In genomic region chr17:15944720-15945492, GRCh38 we compare ENCODE assay signal across 8 cellular contexts. TPM values are rescaled to one million over a fixed set of nuclear protein-coding genes. Genes with fewer than 3 reads are reported as not detected.
A peak's percentile ranks its signal among the peaks of the same experiment; 100 is the strongest.
DNase-seq lines count a peak whose midpoint lies in the region; ATAC-seq, FAIRE-seq and TF ChIP-seq lines count a peak whose summit lies in the region.

Gene ADORA2B (plus strand): TSS chr17:15945130. CDS start chr17:15945249, 119 bp downstream.

- 2% methylated on average over 58 of the region's 90 CpGs for WGBS in GM12878 (ENCODE audit: insufficient coverage, insufficient replicate concordance, low lambda C conversion rate, missing lambda C conversion rate)

- H3K4me3 ChIP-seq in SU-DHL-6 (ENCODE audit: insufficient read depth, low read length, poor library complexity, severe bottlenecking) (peak within 1 kb of the TSS; percentile 54), GM12878 (peak within 1 kb of the TSS; percentile 32; the same call in 1 of the 2 replicates)

- no peaks in the 10 kb centered on the region for H3K4me1 ChIP-seq in GM12878 (ENCODE audit: control insufficient read depth, insufficient read depth, low read length)

- no peaks in the 10 kb centered on the region for H4K20me1 ChIP-seq in SU-DHL-6 (ENCODE audit: low read depth, low read length)
- H4K20me1 ChIP-seq in GM12878 (ENCODE audit: control insufficient read depth, insufficient read depth): no peaks in the 10 kb centered on the region

- RAD21 ChIA-PET in GM12878 (lab: Charles Lee; ENCODE audit: unreplicated experiment): interaction anchor here (1.4 kb wide), 2 partner anchors 53 to 54 kb away, joined by 3 to 4 read pairs; partner anchors contain the start of gene ZSWIM7

- H3K4me2 ChIP-seq in SU-DHL-6 (ENCODE audit: low read depth, low read length, poor library complexity, severe bottlenecking) (peak within 1 kb of the TSS; percentile 68), GM12878 (ENCODE audit: control insufficient read depth, insufficient read depth) (peak within 1 kb of the TSS; percentile 79)

- FAIRE-seq in GM12878 (lab: Jason Lieb, UNC): no peak

- no TSS peak for BruUV-seq in GM12878 (replicated peaks; lab: Mats Ljungman, UMichigan)

- H3K27me3 ChIP-seq in SU-DHL-6 (ENCODE audit: low read length) (no peaks in the 10 kb centered on the region), GM12878 (replicated peaks in 1 of 2; ENCODE audit: control insufficient read depth in 2 of 2, insufficient read depth in 2 of 2, low read length in 1 of 2) (peaks cover 7 to 17% of the 10 kb centered on the region in 2 experiments)

- peak within 1 kb of the TSS; percentile 96 for H2AFZ ChIP-seq in SU-DHL-6 (ENCODE audit: low read depth, low read length, severe bottlenecking)
- H2AFZ ChIP-seq in GM12878 (ENCODE audit: control insufficient read depth, low read depth, low read length): peak within 1 kb of the TSS; percentile 61

- H3K27ac ChIP-seq in SU-DHL-6 (ENCODE audit: low read depth, low read length) (no peak within 1 kb of the TSS), GM12878 (ENCODE audit: control insufficient read depth, insufficient read depth) (no peak within 1 kb of the TSS)

- ATAC-seq in GM12878 (peak; percentile 77), sciatic nerve (peak; percentile 80)

- H3K36me3 ChIP-seq in SU-DHL-6 (ENCODE audit: low read length) (no peaks in the 10 kb centered on the region), GM12878 (ENCODE audit: control insufficient read depth in 2 of 2, insufficient read depth in 2 of 2, low read length in 1 of 2) (no peaks in the 10 kb centered on the region)

- peak within 1 kb of the TSS; percentile 54 for H3K9ac ChIP-seq in SU-DHL-6 (ENCODE audit: low read length)
- H3K9ac ChIP-seq in GM12878 (ENCODE audit: control insufficient read depth, insufficient read depth, low read length): no peak within 1 kb of the TSS; the same call in 1 of the 2 replicates

- TF ChIP-seq RAD21 in GM12878 (IDR thresholded peaks at IDR 0.05; ENCODE audit: insufficient read depth, low read depth, low read length): peak; percentile 28; the same call in 1 of the 2 replicates

- intact Hi-C loops in GM12878 (cut with micrococcal nuclease; ENCODE audit: unreplicated experiment) (loop anchor here (1.0 kb wide), 1 partner anchor 53 kb away; no protein-coding TSS in a partner anchor), sciatic nerve (cut with DNase I) (no loop called here)

- DNase-seq in NCI-H524 (lab: John Stamatoyannopoulos, UW) (peak; percentile 54 to 87), NCI-H524 treated with DMSO at 0.1 percent for 48 hours (lab: John Stamatoyannopoulos, UW) (no peak), HuH-7 (ENCODE audit: low spot score) (peak; percentile 87), GM12878 (ENCODE audit: low read depth, low spot score) (no peak), hypothalamus (lab: John Stamatoyannopoulos, UW) (peak in 26 of 51 donors; percentile 16 to 71 (median 46)), sciatic nerve (ENCODE audit: low spot score) (peak; percentile 72), mesenteric fat pad (ENCODE audit: low spot score) (no peak)

- no peaks in the 10 kb centered on the region for H3K9me2 ChIP-seq in SU-DHL-6 (replicated peaks; ENCODE audit: insufficient read depth, low read length)

- H3K79me2 ChIP-seq in SU-DHL-6 (ENCODE audit: insufficient read depth, low read length) (no peaks in the 10 kb centered on the region), GM12878 (ENCODE audit: control insufficient read depth, insufficient read depth, low read length) (no peaks in the 10 kb centered on the region)

- CTCF ChIA-PET in GM12878 (lab: Yijun Ruan, JAX): interaction anchor here (0.9 to 2.4 kb wide), 2 partner anchors 31 to 54 kb away, joined by 3 to 10 read pairs; partner anchors contain the start of genes TTC19 and ZSWIM7

- H3F3A ChIP-seq in SU-DHL-6 (ENCODE audit: insufficient read depth): no peaks in the 10 kb centered on the region

- H3K9me3 ChIP-seq in SU-DHL-6 (ENCODE audit: insufficient read depth, low read length): no peaks in the 10 kb centered on the region
- H3K9me3 ChIP-seq in GM12878 (replicated peaks; ENCODE audit: control insufficient read depth, insufficient read depth, low read length): peaks cover 2% of the 10 kb centered on the region; the same call in 2 of the 3 replicates

- TF ChIP-seq CTCF in SU-DHL-6 (IDR thresholded peaks at IDR 0.05; ENCODE audit: insufficient read depth, low read length, poor library complexity, severe bottlenecking) (peak; percentile 24), GM12878 (IDR thresholded peaks at IDR 0.05 in 2 of 3, conservative IDR thresholded peaks at IDR 0.05 in 1 of 3; ENCODE audit: control insufficient read depth in 2 of 3, extremely low read depth in 1 of 3, insufficient read depth in 1 of 3, low read depth in 3 of 3, low read length in 3 of 3) (peak; percentile 22 to 53 (median 49); a peak in 4 of 6 replicates)

- in situ Hi-C loops in GM12878 (cut with MboI): no loop called here

- SMC1A ChIA-PET in GM12878 (lab: Charles Lee; ENCODE audit: uncharacterized antibody, unreplicated experiment): interaction anchor here (1.5 kb wide), 1 partner anchor 53 kb away, joined by 5 read pairs; no protein-coding TSS in a partner anchor

- TF ChIP-seq POLR2A in GM12878 (IDR thresholded peaks at IDR 0.05; ENCODE audit: low read depth, low read length): no peak

- POLR2A ChIA-PET in GM12878 (lab: Charles Lee): no interaction called here

- no peak for TF ChIP-seq EP300 in GM12878 (IDR thresholded peaks at IDR 0.05; ENCODE audit: borderline replicate concordance in 1 of 2, control insufficient read depth in 1 of 2, low read depth in 2 of 2, low read length in 2 of 2)

TF ChIP-seq in GM12878, 131 proteins besides CTCF, POLR2A, EP300 and RAD21 (continues in another document):
- 0 out of 2 replicates have a peak, but pooled peaks have one; percentile 54 for TF ChIP-seq SMARCA5 (IDR thresholded peaks at IDR 0.05)
- no peak for TF ChIP-seq FOXK2 (IDR thresholded peaks at IDR 0.05)
- TF ChIP-seq HDAC6 (IDR thresholded peaks at IDR 0.05; ENCODE audit: unreplicated experiment): peak; percentile 41
- 0 out of 4 replicates have a peak, but pooled peaks of 1 of the 2 experiments have one; percentile 17 for TF ChIP-seq BHLHE40 (IDR thresholded peaks at IDR 0.05; ENCODE audit: borderline replicate concordance in 1 of 2, low read depth in 2 of 2, low read length in 1 of 2)
- TF ChIP-seq PKNOX1 (IDR thresholded peaks at IDR 0.05): peak; percentile 79
- TF ChIP-seq PBX3 (IDR thresholded peaks at IDR 0.05; ENCODE audit: insufficient replicate concordance, low read depth, low read length): peak; percentile 89
- TF ChIP-seq SMC3 (IDR thresholded peaks at IDR 0.05; ENCODE audit: borderline replicate concordance, low read length): peak; percentile 28; the same call in 1 of the 2 replicates

RNA-seq across cellular contexts. Expression of gene ADORA2B, which starts in this region (rescaled TPM):
- total RNA-seq in GM12878 (2013; cell fraction: nucleolus; rRNA removed): 0.29 and 0.44 TPM in 2 replicates
- total RNA-seq in GM12878 (2014; rRNA removed): 0.11 and 0.17 TPM in 2 replicates
- 0.14 and 0.22 TPM in 2 replicates for total RNA-seq in GM12878 (2014; rRNA removed; fragmentation: Illumina TruSeq; extraction: Trizol)
- total RNA-seq in GM12878 (2021): 0.21 and 0.31 TPM in 2 replicates
- polyA plus RNA-seq in GM12878 (2011; ENCODE audit: low read depth): not detected
- polyA plus RNA-seq in GM12878 (2011; rRNA removed): 0.15 and 0.19 TPM in 2 replicates
- 0.27 and 0.28 TPM in 2 replicates for polyA plus RNA-seq in GM12878 (2011; cell fraction: cytosol; rRNA removed)
- 0.06 TPM in 1 of 2 replicates, not detected in the other for polyA plus RNA-seq in GM12878 (2011; cell fraction: nucleus; rRNA removed)
- 0.28 TPM in 1 of 2 replicates, not detected in the other for polyA plus RNA-seq in GM12878 (2012)
- 0.09 TPM in 1 of 2 replicates, not detected in the other for polyA plus RNA-seq in GM12878 (2014; fragmentation: Illumina TruSeq; extraction: Trizol)
- polyA plus RNA-seq in GM12878 (2014; fragmentation: Nextera tagmentation; extraction: Ambion mirVana): under 1 TPM; 0.13 to 0.16 TPM
- polyA plus RNA-seq in GM12878 (2014; rRNA removed): 0.05 and 0.11 TPM in 2 replicates
- under 1 TPM; 0.35 to 0.42 TPM for polyA plus RNA-seq in GM12878 (2016; fragmentation: Nextera tagmentation; extraction: Ambion mirVana)
- polyA minus RNA-seq in GM12878 (2011; rRNA and poly(A)+ RNA removed): 0.26 and 0.37 TPM in 2 replicates
- not detected in 2 replicates for polyA minus RNA-seq in GM12878 (2011; cell fraction: cytosol; rRNA and poly(A)+ RNA removed)
- 0.24 TPM in 1 of 2 replicates, not detected in the other for polyA minus RNA-seq in GM12878 (2011; cell fraction: nucleus; rRNA and poly(A)+ RNA removed)
- 0.67 TPM for total RNA-seq in sciatic nerve
- 0.55 TPM for total RNA-seq in mesenteric fat pad

Comparison
In these comparisons a context has a peak if more than half of its experiments do, and no peak if none do; other contexts are left out.
1. DNase-seq: peak in NCI-H524 (2 of 2), HuH-7 (single experiment) and hypothalamus (26 of 51); none in NCI-H524 treated with DMSO at 0.1 percent for 48 hours (single experiment), GM12878 (single experiment) and mesenteric fat pad (single experiment).
2. Peak in ATAC-seq, H3K4me3 ChIP-seq and H3K4me2 ChIP-seq in GM12878; RNA of the gene not detected or under 1 TPM.
3. Peak in DNase-seq and ATAC-seq in sciatic nerve; RNA of the gene not detected or under 1 TPM.